Comparison of ENCODE assay signal across 8 cellular contexts in the genomic region with DNA sequence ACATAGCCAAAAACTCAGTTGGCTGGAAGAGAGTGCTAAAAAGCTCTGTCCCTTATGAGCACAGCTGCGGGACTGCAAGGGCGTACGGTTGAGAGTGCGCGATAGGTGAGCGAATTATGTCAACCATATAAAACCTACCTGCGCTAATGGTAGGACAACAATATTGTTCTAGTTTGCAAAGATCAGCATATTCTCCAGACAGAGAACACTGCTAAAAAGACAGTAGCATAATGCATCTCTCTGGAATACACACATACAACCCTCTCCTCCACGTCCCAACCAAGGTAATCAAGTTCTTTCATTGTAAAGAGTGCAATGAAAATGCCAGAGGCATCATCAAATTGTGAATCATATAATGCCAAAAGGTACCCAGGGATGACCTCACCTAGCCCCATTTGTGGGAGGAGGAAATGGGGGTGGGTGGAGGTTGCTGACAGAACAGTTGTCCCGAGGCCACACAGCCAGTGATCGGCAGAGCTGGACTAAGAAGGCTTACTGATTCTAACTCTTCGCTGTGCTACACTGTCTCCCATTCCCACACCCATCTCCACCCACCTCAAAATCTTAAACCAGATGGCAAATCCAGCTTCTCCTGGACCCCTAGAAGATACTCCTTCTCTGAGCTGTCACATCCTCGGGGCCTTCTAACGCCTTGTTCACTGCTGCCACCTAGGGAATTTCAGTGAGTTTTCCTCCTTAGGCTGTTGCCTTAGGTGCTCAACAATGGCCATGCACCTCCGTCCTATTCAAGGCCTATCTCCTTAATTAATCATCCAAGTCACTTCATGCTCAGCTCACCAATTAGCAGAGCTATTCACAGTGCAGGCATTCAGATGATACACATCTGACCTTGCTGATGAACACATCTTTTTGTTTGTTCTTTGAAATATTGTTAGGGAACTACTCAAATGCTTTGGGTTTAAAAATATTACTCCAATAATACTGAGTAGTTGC.
DNase-seq lines count a peak whose midpoint lies in the region; ATAC-seq and TF ChIP-seq lines count a peak whose summit lies in the region.

No MANE protein-coding gene starts in this region.

- no peak overlapping the region for H3K27ac ChIP-seq in AG04450 (ENCODE audit: low read depth, low read length)

- H3K4me3 ChIP-seq in AG04450 (ENCODE audit: low read depth, low read length) = no peak overlapping the region

- intact Hi-C loops in Right ventricle myocardium superior (cut with DNase I) = loop anchor here (10.0 kb wide), 1 partner anchor 114 kb away; no protein-coding TSS in a partner anchor
- intact Hi-C loops in activated T-helper 2 cell treated with anti-CD3 and anti-CD28 coated beads, Interferon-gamma antibody, Interleukin-2, Interleukin-4, amounts not matched to agents 10 μg/mL and 5 μg/mL and 100 μg/mL, durations not matched to agents 14 hours and 24 hours and 36 hours (cut with micrococcal nuclease) = no loop called here

- ATAC-seq in Right ventricle myocardium superior (ENCODE audit: poor library complexity) (peak; percentile 68), HG03039 (IDR thresholded peaks at IDR 0.05; ENCODE audit: unreplicated experiment) (no peak)

- peaks cover 14% of the 10 kb centered on the region for H3K27me3 Mint-ChIP-seq in activated T-helper 2 cell treated with anti-CD3 and anti-CD28 coated beads, Interferon-gamma antibody, Interleukin-2, Interleukin-4, amounts not matched to agents 10 μg/mL and 5 μg/mL and 100 μg/mL, durations not matched to agents 14 hours and 24 hours and 36 hours (ENCODE audit: low read depth)

- in situ Hi-C loops in GM13977 (cut with MboI; ENCODE audit: low pct_unique_long_range_greater_than_20kb, low sequenced_read_pairs, unreplicated experiment) = loop anchor here (25.0 kb wide), 1 partner anchor 497 kb away; no protein-coding TSS in a partner anchor

- no peaks in the 10 kb centered on the region for H3K27me3 ChIP-seq in AG04450 (ENCODE audit: control insufficient read depth, insufficient read depth, low read length)

- H3K9me3 Mint-ChIP-seq in activated T-helper 2 cell treated with anti-CD3 and anti-CD28 coated beads, Interferon-gamma antibody, Interleukin-2, Interleukin-4, amounts not matched to agents 10 μg/mL and 5 μg/mL and 100 μg/mL, durations not matched to agents 14 hours and 24 hours and 36 hours = no peaks in the 10 kb centered on the region

- POLR2A ChIA-PET in AG04450 (lab: Yijun Ruan, JAX) = interaction anchor here (0.6 kb wide), 1 partner anchor 373 kb away, joined by 7 read pairs; no protein-coding TSS in a partner anchor

- H3K27ac Mint-ChIP-seq in activated T-helper 2 cell treated with anti-CD3 and anti-CD28 coated beads, Interferon-gamma antibody, Interleukin-2, Interleukin-4, amounts not matched to agents 10 μg/mL and 5 μg/mL and 100 μg/mL, durations not matched to agents 14 hours and 24 hours and 36 hours = no peak overlapping the region

- H3K4me1 Mint-ChIP-seq in activated T-helper 2 cell treated with anti-CD3 and anti-CD28 coated beads, Interferon-gamma antibody, Interleukin-2, Interleukin-4, amounts not matched to agents 10 μg/mL and 5 μg/mL and 100 μg/mL, durations not matched to agents 14 hours and 24 hours and 36 hours (ENCODE audit: low read depth) = peaks cover 10% of the 10 kb centered on the region

- no peak overlapping the region for H3K4me3 Mint-ChIP-seq in activated T-helper 2 cell treated with anti-CD3 and anti-CD28 coated beads, Interferon-gamma antibody, Interleukin-2, Interleukin-4, amounts not matched to agents 10 μg/mL and 5 μg/mL and 100 μg/mL, durations not matched to agents 14 hours and 24 hours and 36 hours (ENCODE audit: low read depth)

- no peaks in the 10 kb centered on the region for H3K36me3 Mint-ChIP-seq in activated T-helper 2 cell treated with anti-CD3 and anti-CD28 coated beads, Interferon-gamma antibody, Interleukin-2, Interleukin-4, amounts not matched to agents 10 μg/mL and 5 μg/mL and 100 μg/mL, durations not matched to agents 14 hours and 24 hours and 36 hours (ENCODE audit: low read depth)

- peak; percentile 83 for TF ChIP-seq CTCF in AG04450 (IDR thresholded peaks at IDR 0.05; ENCODE audit: low read depth, low read length)
- TF ChIP-seq CTCF in GM13977 (IDR thresholded peaks at IDR 0.05; ENCODE audit: extremely low read depth, insufficient read depth, missing control alignments) = peak; percentile 57

- DNase-seq in AG04450 (ENCODE audit: low read depth, low spot score) (peak; percentile 48), GM13977 (ENCODE audit: low spot score) (peak; percentile 16), NCI-H2081 treated with DMSO at 0.1 percent for 48 hours (lab: John Stamatoyannopoulos, UW) (peak; percentile 57), UCSD-AML1 (lab: John Stamatoyannopoulos, UW; ENCODE audit: unreplicated experiment) (peak; percentile 13), Right ventricle myocardium superior (no peak), renal cortical epithelial cell (ENCODE audit: low read depth) (peak; percentile 76)
- no peak for DNase-seq in activated T-helper 2 cell treated with anti-CD3 and anti-CD28 coated beads, Interferon-gamma antibody, Interleukin-2, Interleukin-4, amounts not matched to agents 10 μg/mL and 5 μg/mL and 100 μg/mL, durations not matched to agents 14 hours and 24 hours and 36 hours (ENCODE audit: low spot score)

- CTCF ChIA-PET in AG04450 (lab: Charles Lee) = interaction anchor here (0.6 to 7.7 kb wide), 46 partner anchors 14 to 986 kb away, joined by 3 to 366 read pairs (median 4); a partner anchor contains a TSS

- H3K9me3 ChIP-seq in AG04450 (ENCODE audit: control insufficient read depth, insufficient read depth, low read length) = no peaks in the 10 kb centered on the region; the same call in 1 of the 2 replicates

Comparison
In these comparisons a context has a peak if more than half of its experiments do, and no peak if none do; other contexts are left out.
1. DNase-seq: peak in AG04450 (single experiment), GM13977 (single experiment), NCI-H2081 treated with DMSO at 0.1 percent for 48 hours (single experiment), UCSD-AML1 (single experiment) and renal cortical epithelial cell (single experiment); none in Right ventricle myocardium superior (single experiment) and activated T-helper 2 cell treated with anti-CD3 and anti-CD28 coated beads, Interferon-gamma antibody, Interleukin-2, Interleukin-4, amounts not matched to agents 10 μg/mL and 5 μg/mL and 100 μg/mL, durations not matched to agents 14 hours and 24 hours and 36 hours (single experiment).